15 cellular contexts compared by ENCODE assay signal in the genomic region with DNA sequence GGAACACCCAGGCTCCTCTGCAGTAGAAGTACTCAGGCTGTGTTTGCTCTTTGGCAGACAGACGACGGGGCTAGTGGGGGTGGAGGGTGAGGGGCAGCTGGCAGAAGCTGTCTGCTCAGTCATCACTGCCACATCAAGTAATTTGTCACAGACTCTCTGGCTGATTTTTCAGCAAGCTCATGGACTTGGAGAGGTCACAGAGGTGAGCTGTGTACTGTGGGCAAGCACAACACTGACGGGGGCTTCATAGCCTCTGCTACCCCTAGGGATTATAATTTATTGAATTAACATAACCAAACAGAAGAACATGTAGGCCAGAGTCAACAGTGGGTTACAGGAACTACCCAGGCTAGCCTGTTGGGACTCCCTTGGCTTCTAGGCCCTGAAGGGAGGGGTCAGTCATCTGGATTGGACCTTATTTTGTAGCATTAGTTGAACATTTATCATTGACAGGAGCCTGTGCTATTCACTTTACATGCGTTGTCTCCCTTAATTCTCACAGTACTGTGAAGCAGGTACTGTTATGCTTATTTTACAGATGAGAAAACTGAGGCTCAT.
DNase-seq lines count a peak whose midpoint lies in the region; ATAC-seq and TF ChIP-seq lines count a peak whose summit lies in the region.
"Had no signal": no experiment of that assay in that cellular context is flagged by ENCODE, and none has a peak within 500 bp of the region (broad histone marks: within the 10 kb centered on the region; RNA-seq: fewer than 3 reads in every experiment).

No MANE protein-coding gene starts in this region.

- peak overlapping the region; percentile 0 for H3K27ac ChIP-seq in subcutaneous abdominal adipose tissue (ENCODE audit: low read depth, low read length)
- H3K27ac ChIP-seq: testis had no signal

- TF ChIP-seq CTCF in GM10266 (IDR thresholded peaks at IDR 0.05; ENCODE audit: control insufficient read depth, insufficient read depth, low read depth, missing control alignments) = no peak

- peaks cover 0 to 22% (median 14%) of the 10 kb centered on the region in 5 donors for H3K36me3 ChIP-seq in subcutaneous abdominal adipose tissue (ENCODE audit: control insufficient read depth in 5 of 5, insufficient read depth in 5 of 5, low read length in 5 of 5)

- H3K9ac ChIP-seq in subcutaneous abdominal adipose tissue (ENCODE audit: low read length in 5 of 5) = no peak overlapping the region

- DNase-seq in NCI-H82 (lab: John Stamatoyannopoulos, UW) (peak; percentile 38), NCI-H82 treated with DMSO at 0.1 percent for 48 hours (lab: John Stamatoyannopoulos, UW; ENCODE audit: unreplicated experiment) (no peak), SHP77 (lab: John Stamatoyannopoulos, UW) (peak; percentile 91 to 92), islet precursor cell (peak; percentile 70), activated gamma-delta T cell (lab: John Stamatoyannopoulos, UW) (no peak), GM10266 (ENCODE audit: extremely low spot score) (no peak)
- DNase-seq: ACHN; activated CD4-positive, CD25-positive, alpha-beta regulatory T cell; immature natural killer cell; NCI-H2107; SIG-M5; stimulated activated CD4-positive, alpha-beta T cell treated with anti-CD3 and anti-CD28 coated beads, Interleukin-4, amount 100 ng/mL, for 24 hours; testis had no signal

- no peak for ATAC-seq in GM18909 (IDR thresholded peaks at IDR 0.05; ENCODE audit: poor library complexity, unreplicated experiment)

- H3K27me3 ChIP-seq in subcutaneous abdominal adipose tissue (ENCODE audit: control insufficient read depth in 5 of 5, insufficient read depth in 4 of 5, low read length in 5 of 5) = no peaks in the 10 kb centered on the region
- H3K27me3 ChIP-seq: testis had no signal

- H3K9me3 ChIP-seq in subcutaneous abdominal adipose tissue (ENCODE audit: control insufficient read depth in 5 of 5, low read length in 5 of 5) = no peaks in the 10 kb centered on the region
- H3K9me3 ChIP-seq: testis had no signal

- H3K4me3 ChIP-seq in subcutaneous abdominal adipose tissue (ENCODE audit: low read depth in 1 of 5, low read length in 5 of 5) = no peak overlapping the region
- H3K4me3 ChIP-seq: testis had no signal

- H3K4me1 ChIP-seq in subcutaneous abdominal adipose tissue (ENCODE audit: control insufficient read depth in 5 of 5, insufficient read depth in 5 of 5, low read length in 5 of 5) = peaks cover 0 to 1% (median 0%) of the 10 kb centered on the region in 5 donors
- H3K4me1 ChIP-seq: testis had no signal

Comparison
In these comparisons a context has a peak if more than half of its experiments do, and no peak if none do; other contexts are left out.
1. DNase-seq: peak in NCI-H82 (single experiment), SHP77 (2 of 2) and islet precursor cell (single experiment); none in NCI-H82 treated with DMSO at 0.1 percent for 48 hours (single experiment), activated gamma-delta T cell (single experiment) and GM10266 (single experiment).